Comparison of ENCODE assay signal across 8 cellular contexts in the genomic region with DNA sequence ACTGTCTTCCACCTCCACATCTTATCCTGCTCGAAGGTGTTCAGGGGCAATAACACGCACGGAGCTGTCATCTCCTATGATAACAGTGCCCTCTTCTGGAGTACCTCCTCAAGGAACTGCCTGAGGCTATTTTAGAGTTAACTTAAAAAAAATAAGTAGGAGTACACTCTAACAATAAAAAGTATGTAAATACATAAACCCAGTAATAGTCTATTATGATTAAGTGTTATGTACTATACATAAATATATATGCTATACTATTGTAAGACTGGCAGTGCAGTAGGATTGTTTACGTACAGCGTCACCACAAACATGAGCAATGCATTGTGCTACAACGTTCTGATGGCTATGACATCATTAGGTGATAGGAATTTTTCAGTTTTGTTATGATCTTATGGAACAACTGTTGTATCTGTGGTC. TPM values are rescaled to one million over a fixed set of nuclear protein-coding genes. Genes with fewer than 3 reads are reported as not detected.
DNase-seq lines count a peak whose midpoint lies in the region; ATAC-seq and TF ChIP-seq lines count a peak whose summit lies in the region.

No MANE protein-coding gene starts in this region.

- no peak overlapping the region for H2BK5ac ChIP-seq in IMR-90 (ENCODE audit: low read depth, low read length, poor library complexity, severe bottlenecking)
- H2BK5ac ChIP-seq in mesendoderm (ENCODE audit: low read length), result no peak overlapping the region
- no peak overlapping the region for H2BK5ac ChIP-seq in neuronal stem cell (ENCODE audit: low read length)

- H2BK15ac ChIP-seq in IMR-90 (ENCODE audit: low read depth, low read length) (no peak overlapping the region), mesendoderm (replicated peaks; ENCODE audit: low read depth) (no peak overlapping the region), neuronal stem cell (ENCODE audit: low read length) (no peak overlapping the region)

- no peaks in the 10 kb centered on the region for H4K20me1 ChIP-seq in IMR-90 (ENCODE audit: insufficient read depth, low read length)

- H3K4me2 ChIP-seq in IMR-90 (ENCODE audit: low read depth, low read length), result no peak overlapping the region
- no peak overlapping the region for H3K4me2 ChIP-seq in mesendoderm (ENCODE audit: low read length)
- no peak overlapping the region for H3K4me2 ChIP-seq in neuronal stem cell (ENCODE audit: insufficient read depth, low read length, poor library complexity, severe bottlenecking)

- no peak overlapping the region for H2BK12ac ChIP-seq in neuronal stem cell (ENCODE audit: low read length)

- no TSS peak for BruUV-seq in IMR-90 (replicated peaks; lab: Mats Ljungman, UMichigan)

- H3K4me3 ChIP-seq in IMR-90 (ENCODE audit: insufficient read depth, low read depth, low read length) (no peak overlapping the region), WI38 (ENCODE audit: low read depth, low read length) (no peak overlapping the region), mesendoderm (ENCODE audit: low read length) (no peak overlapping the region), neuronal stem cell (ENCODE audit: low read length in 2 of 2) (no peak overlapping the region)

- H4K8ac ChIP-seq in IMR-90 (ENCODE audit: low read depth in 2 of 2, low read length in 2 of 2), result no peak overlapping the region
- H4K8ac ChIP-seq in mesendoderm (ENCODE audit: low read depth, low read length), result no peak overlapping the region
- no peak overlapping the region for H4K8ac ChIP-seq in neuronal stem cell (ENCODE audit: low read depth, low read length)

- H3K36me3 ChIP-seq in IMR-90 (ENCODE audit: control insufficient read depth, insufficient read depth, low read length) (no peaks in the 10 kb centered on the region), mesendoderm (ENCODE audit: control insufficient read depth, insufficient read depth, low read length) (no peaks in the 10 kb centered on the region), neuronal stem cell (replicated peaks in 1 of 2; ENCODE audit: control insufficient read depth in 2 of 2, insufficient read depth in 2 of 2, low read length in 2 of 2) (no peaks in the 10 kb centered on the region)

- in situ Hi-C loops in IMR-90 (cut with MboI; ENCODE audit: low sequenced_read_pairs), result no loop called here

- dilution Hi-C loops in IMR-90 (cut with HindIII; ENCODE audit: low sequenced_read_pairs, unreplicated experiment), result no loop called here

- H3K79me2 ChIP-seq in mesendoderm (ENCODE audit: control insufficient read depth, insufficient read depth, low read length), result no peaks in the 10 kb centered on the region

- H3K27ac ChIP-seq in IMR-90 (ENCODE audit: insufficient read depth, low read length) (no peak overlapping the region), mesendoderm (ENCODE audit: low read depth, low read length) (no peak overlapping the region), neuronal stem cell (replicated peaks; ENCODE audit: low read length) (no peak overlapping the region)

- POLR2A ChIA-PET in IMR-90 (lab: Charles Lee; ENCODE audit: unreplicated experiment), result no interaction called here

- intact Hi-C loops in IMR-90 (cut with micrococcal nuclease), result loop anchor here (5.0 kb wide), 1 partner anchor 103 kb away; no protein-coding TSS in a partner anchor

- H3K27me3 ChIP-seq in IMR-90 (ENCODE audit: control insufficient read depth, insufficient read depth, low read length), result no peaks in the 10 kb centered on the region; the same call in 1 of the 2 replicates
- H3K27me3 ChIP-seq in mesendoderm (ENCODE audit: insufficient read depth, low read length, poor library complexity), result no peaks in the 10 kb centered on the region
- no peaks in the 10 kb centered on the region for H3K27me3 ChIP-seq in neuronal stem cell (ENCODE audit: control insufficient read depth in 3 of 3, insufficient read depth in 3 of 3, low read depth in 1 of 3, low read length in 3 of 3)

- WGBS in IMR-90 (ENCODE audit: extremely low coverage in 2 of 2, insufficient read length in 1 of 2), 2 experiments, result no CpG with 5 or more reads among the region's 6 CpGs
- no CpG with 5 or more reads among the region's 6 CpGs for WGBS in mesendoderm (ENCODE audit: extremely low coverage, insufficient coverage, low lambda C conversion rate)
- no CpG with 5 or more reads among the region's 6 CpGs for WGBS in neuronal stem cell (ENCODE audit: extremely low coverage in 2 of 2, insufficient read length in 2 of 2, insufficient replicate concordance in 1 of 2), 2 donors

- no peak overlapping the region for H2AK9ac ChIP-seq in IMR-90 (replicated peaks; ENCODE audit: low read depth, low read length, poor library complexity)

- no peak overlapping the region for H3K18ac ChIP-seq in IMR-90 (ENCODE audit: low read depth, low read length)
- H3K18ac ChIP-seq in mesendoderm (ENCODE audit: low read length), result no peak overlapping the region
- no peak overlapping the region for H3K18ac ChIP-seq in neuronal stem cell (ENCODE audit: low read length)

- DNase-seq in NCI-H1105 treated with DMSO at 0.1 percent for 48 hours (lab: John Stamatoyannopoulos, UW) (peak; percentile 4), NCI-H1105 (lab: John Stamatoyannopoulos, UW) (no peak), IMR-90 (peak; percentile 42), mesendoderm (peak; percentile 64), neuronal stem cell (ENCODE audit: low spot score) (no peak)

- H2BK20ac ChIP-seq in IMR-90 (ENCODE audit: low read depth, low read length), result no peak overlapping the region

- H4K5ac ChIP-seq in IMR-90 (ENCODE audit: low read depth, low read length) (no peak overlapping the region), mesendoderm (ENCODE audit: low read length) (no peak overlapping the region)

- TF ChIP-seq CTCF in IMR-90 (conservative IDR thresholded peaks at IDR 0.05; ENCODE audit: low read depth, low read length) (peak; percentile 49), WI38 (IDR thresholded peaks at IDR 0.05; ENCODE audit: low read depth, low read length) (0 out of 2 replicates have a peak, but pooled peaks have one; percentile 13)

- H3K9ac ChIP-seq in IMR-90 (ENCODE audit: low read depth, low read length) (no peak overlapping the region), mesendoderm (ENCODE audit: low read length) (no peak overlapping the region), neuronal stem cell (ENCODE audit: low read depth, low read length, poor library complexity) (no peak overlapping the region)

- no peak for TF ChIP-seq POLR2A in IMR-90 (IDR thresholded peaks at IDR 0.05; ENCODE audit: low read depth, low read length)

- H2BK120ac ChIP-seq in IMR-90 (ENCODE audit: low read depth, low read length) (no peak overlapping the region), mesendoderm (ENCODE audit: low read depth, low read length) (no peak overlapping the region), neuronal stem cell (ENCODE audit: low read depth, low read length) (no peak overlapping the region)

- CTCF ChIA-PET in IMR-90 (lab: Yijun Ruan, JAX), result interaction anchor here (0.5 to 1.2 kb wide), 4 partner anchors 45 to 505 kb away, joined by 3 to 5 read pairs (median 3); no protein-coding TSS in a partner anchor

- no peak overlapping the region for H2AFZ ChIP-seq in IMR-90 (replicated peaks; ENCODE audit: low read length, poor library complexity)
- no peak overlapping the region for H2AFZ ChIP-seq in neuronal stem cell (ENCODE audit: low read length)

- H2AK5ac ChIP-seq in IMR-90 (ENCODE audit: low read depth, low read length) (no peak overlapping the region), mesendoderm (ENCODE audit: low read length) (no peak overlapping the region), neuronal stem cell (ENCODE audit: low read depth, low read length) (no peak overlapping the region)

- H3K56ac ChIP-seq in IMR-90 (ENCODE audit: extremely low read depth, insufficient read depth, low read length) (no peak overlapping the region), mesendoderm (ENCODE audit: low read length) (no peak overlapping the region)

- H4K91ac ChIP-seq in IMR-90 (ENCODE audit: insufficient read depth, low read depth, low read length), result no peak overlapping the region
- H4K91ac ChIP-seq in neuronal stem cell (ENCODE audit: low read depth, low read length, poor library complexity), result no peak overlapping the region

- ATAC-seq in IMR-90 (ENCODE audit: low read depth) (peak; percentile 55), HG02759 (IDR thresholded peaks at IDR 0.05; ENCODE audit: unreplicated experiment) (no peak), GM18511 (IDR thresholded peaks at IDR 0.05; ENCODE audit: unreplicated experiment) (no peak)

- H3K4ac ChIP-seq in IMR-90 (ENCODE audit: low read depth, low read length) (no peak overlapping the region), mesendoderm (ENCODE audit: low read depth, low read length) (no peak overlapping the region), neuronal stem cell (ENCODE audit: low read length) (no peak overlapping the region)

- TF ChIP-seq RAD21 in IMR-90 (IDR thresholded peaks at IDR 0.05; ENCODE audit: low read length), result peak; percentile 47

- H3K14ac ChIP-seq in IMR-90 (replicated peaks; ENCODE audit: low read depth, low read length) (no peak overlapping the region), neuronal stem cell (ENCODE audit: low read length) (no peak overlapping the region)

- H3K23ac ChIP-seq in IMR-90 (ENCODE audit: low read depth, low read length) (no peak overlapping the region), mesendoderm (ENCODE audit: low read length) (no peak overlapping the region), neuronal stem cell (ENCODE audit: low read depth, low read length, poor library complexity) (no peak overlapping the region)

- H3K79me1 ChIP-seq in IMR-90 (ENCODE audit: low read depth in 1 of 2, low read length in 2 of 2) (no peaks in the 10 kb centered on the region), mesendoderm (ENCODE audit: low read length) (no peaks in the 10 kb centered on the region), neuronal stem cell (ENCODE audit: low read depth, low read length) (no peaks in the 10 kb centered on the region)

- H3K9me3 ChIP-seq in IMR-90 (ENCODE audit: control insufficient read depth, insufficient read depth, low read length) (peaks cover 3% of the 10 kb centered on the region), neuronal stem cell (replicated peaks in 1 of 2; ENCODE audit: control insufficient read depth in 2 of 2, insufficient read depth in 1 of 2, low read depth in 1 of 2, low read length in 2 of 2) (peaks cover 2 to 6% of the 10 kb centered on the region in 2 donors)

- no peaks in the 10 kb centered on the region for H3K4me1 ChIP-seq in IMR-90 (ENCODE audit: control insufficient read depth, insufficient read depth, low read length)
- H3K4me1 ChIP-seq in mesendoderm (ENCODE audit: control insufficient read depth, low read depth, low read length), result peaks cover 3% of the 10 kb centered on the region
- H3K4me1 ChIP-seq in neuronal stem cell (ENCODE audit: control insufficient read depth in 2 of 2, insufficient read depth in 1 of 2, low read depth in 1 of 2, low read length in 2 of 2), result peaks cover 3 to 6% of the 10 kb centered on the region in 2 donors

- peaks cover 4% of the 10 kb centered on the region; the same call in 1 of the 2 replicates for H3K9me1 ChIP-seq in IMR-90 (ENCODE audit: insufficient read depth, low read length)

RNA-seq across cellular contexts. Expression of a gene that starts 34.5 kb away (rescaled TPM):
- under 0.01 TPM in 2 replicates for total RNA-seq in IMR-90 (2012; rRNA removed)
- polyA plus RNA-seq in IMR-90 (2012; rRNA removed), result 0.03 TPM in 1 of 2 replicates, not detected in the other
- 0.01 TPM in 1 of 2 replicates, not detected in the other for polyA plus RNA-seq in IMR-90 (2012; cell fraction: cytosol; rRNA removed)
- polyA plus RNA-seq in IMR-90 (2012; cell fraction: nucleus; rRNA removed; ENCODE audit: low replicate concordance), result 0.03 and 0.09 TPM in 2 replicates
- polyA plus RNA-seq in mesendoderm (2013, experiment 1 of 2), result 0.38 TPM
- polyA plus RNA-seq in mesendoderm (2013, experiment 2 of 2), result 0.45 TPM
- 0.29 TPM for polyA plus RNA-seq in neuronal stem cell (2013, experiment 1 of 2)
- polyA plus RNA-seq in neuronal stem cell (2013, experiment 2 of 2), result 0.28 TPM

Comparison
In these comparisons a context has a peak if more than half of its experiments do, and no peak if none do; other contexts are left out.
1. DNase-seq: peak in NCI-H1105 treated with DMSO at 0.1 percent for 48 hours (single experiment), IMR-90 (single experiment) and mesendoderm (single experiment); none in NCI-H1105 (single experiment) and neuronal stem cell (single experiment).